16 cellular contexts compared by ENCODE assay signal in genomic region chr2:228590681-228591080, GRCh38.
A peak's percentile ranks its signal among the peaks of the same experiment; 100 is the strongest.
DNase-seq lines count a peak whose midpoint lies in the region; ATAC-seq, FAIRE-seq and TF ChIP-seq lines count a peak whose summit lies in the region.
"Had no signal": no experiment of that assay in that cellular context is flagged by ENCODE, and none has a peak within 500 bp of the region (broad histone marks: within the 10 kb centered on the region; RNA-seq: fewer than 3 reads in every experiment).

No MANE protein-coding gene starts in this region.

- peak; percentile 82 for ATAC-seq in GM21723 (IDR thresholded peaks at IDR 0.05; ENCODE audit: unreplicated experiment)
- peak; percentile 98 for ATAC-seq in HG03097 (IDR thresholded peaks at IDR 0.05; ENCODE audit: low FRiP score, unreplicated experiment)
- ATAC-seq in GM12878, result peak; percentile 97
- ATAC-seq: Panc1 had no signal

- H2AFZ ChIP-seq in GM12878 (ENCODE audit: control insufficient read depth, low read depth, low read length) (no peak overlapping the region), mesenchymal stem cell (ENCODE audit: low read depth, low read length) (no peak overlapping the region)

- CTCF ChIA-PET in GM12878 (lab: Yijun Ruan, JAX), result interaction anchor here (1.0 to 1.3 kb wide), 2 partner anchors 19 to 30 kb away, joined by 3 to 5 read pairs; no protein-coding TSS in a partner anchor

- no peak for TF ChIP-seq RAD21 in GM12878 (IDR thresholded peaks at IDR 0.05; ENCODE audit: insufficient read depth, low read depth, low read length)

- no peak overlapping the region for H3K4me3 ChIP-seq in GM12878
- no peak overlapping the region for H3K4me3 ChIP-seq in mesenchymal stem cell (ENCODE audit: insufficient read depth in 1 of 2, low read depth in 1 of 2, low read length in 2 of 2)

- no peak for TF ChIP-seq CTCF in GM12878 (IDR thresholded peaks at IDR 0.05 in 2 of 3, conservative IDR thresholded peaks at IDR 0.05 in 1 of 3; ENCODE audit: control insufficient read depth in 2 of 3, extremely low read depth in 1 of 3, insufficient read depth in 1 of 3, low read depth in 3 of 3, low read length in 3 of 3)

- no peak overlapping the region for H3K14ac ChIP-seq in mesenchymal stem cell (ENCODE audit: low read length in 2 of 2)

- H3K4me1 ChIP-seq in GM12878 (ENCODE audit: control insufficient read depth, insufficient read depth, low read length) (peaks cover 6% of the 10 kb centered on the region; the same call in 1 of the 2 replicates), mesenchymal stem cell (ENCODE audit: control insufficient read depth, insufficient read depth, low read depth, low read length) (no peaks in the 10 kb centered on the region)

- FAIRE-seq in GM12878 (lab: Jason Lieb, UNC), result peak; percentile 89
- FAIRE-seq: D721Med had no signal

- no peak overlapping the region for H4K91ac ChIP-seq in mesenchymal stem cell (ENCODE audit: low read length)

- SMC1A ChIA-PET in GM12878 (lab: Charles Lee; ENCODE audit: uncharacterized antibody, unreplicated experiment), result interaction anchor here (0.7 to 2.0 kb wide), 8 partner anchors 8 to 64 kb away, joined by 3 to 7 read pairs (median 4); no protein-coding TSS in a partner anchor

- RAD21 ChIA-PET in GM12878 (lab: Charles Lee; ENCODE audit: unreplicated experiment), result interaction anchor here (1.3 to 1.9 kb wide), 2 partner anchors 15 to 22 kb away, joined by 3 to 8 read pairs; no protein-coding TSS in a partner anchor

- TF ChIP-seq EP300 in GM12878 (IDR thresholded peaks at IDR 0.05; ENCODE audit: borderline replicate concordance in 1 of 2, control insufficient read depth in 1 of 2, low read depth in 2 of 2, low read length in 2 of 2), result peak; percentile 70 to 88

- WGBS in GM12878 (ENCODE audit: insufficient coverage, insufficient replicate concordance, low lambda C conversion rate, missing lambda C conversion rate), result 22% methylated on average over 2 of the region's 2 CpGs
- WGBS in mesenchymal stem cell, result 73% methylated on average over 2 of the region's 2 CpGs

- no peaks in the 10 kb centered on the region for H3K79me1 ChIP-seq in mesenchymal stem cell (replicated peaks; ENCODE audit: low read length, poor library complexity, severe bottlenecking)

- POLR2A ChIA-PET in GM12878 (lab: Charles Lee), result no interaction called here

- no peak for TF ChIP-seq POLR2A in GM12878 (IDR thresholded peaks at IDR 0.05; ENCODE audit: low read depth, low read length)

- no peaks in the 10 kb centered on the region for H4K20me1 ChIP-seq in GM12878 (ENCODE audit: control insufficient read depth, insufficient read depth)

- H2AK5ac ChIP-seq in mesenchymal stem cell (ENCODE audit: low read length, severe bottlenecking), result no peak overlapping the region

- peaks cover 22% of the 10 kb centered on the region for H3K9me3 Mint-ChIP-seq in activated T-helper 2 cell treated with anti-CD3 and anti-CD28 coated beads, Interferon-gamma antibody, Interleukin-2, Interleukin-4, amounts not matched to agents 10 μg/mL and 5 μg/mL and 100 μg/mL, durations not matched to agents 14 hours and 24 hours and 36 hours

- no peak overlapping the region for H3K4me3 Mint-ChIP-seq in activated T-helper 2 cell treated with anti-CD3 and anti-CD28 coated beads, Interferon-gamma antibody, Interleukin-2, Interleukin-4, amounts not matched to agents 10 μg/mL and 5 μg/mL and 100 μg/mL, durations not matched to agents 14 hours and 24 hours and 36 hours (ENCODE audit: low read depth)
- H3K4me3 Mint-ChIP-seq: dendritic cell treated with granulocyte-macrophage colony-stimulating factor and Interleukin-4, amounts not matched to agents 40 ng/mL and 50 ng/mL, for 4 days had no signal

- DNase-seq in NCI-H748 (lab: John Stamatoyannopoulos, UW; ENCODE audit: unreplicated experiment), result peak; percentile 13
- DNase-seq in NCI-H748 treated with DMSO at 0.1 percent for 48 hours (lab: John Stamatoyannopoulos, UW), result no peak
- DNase-seq in GM12878 (ENCODE audit: low read depth, low spot score), result peak; percentile 84
- no peak for DNase-seq in mesenchymal stem cell
- DNase-seq in NCI-H446 treated with DMSO at 0.1 percent for 48 hours (lab: John Stamatoyannopoulos, UW), result no peak
- DNase-seq in activated T-helper 2 cell treated with anti-CD3 and anti-CD28 coated beads, Interferon-gamma antibody, Interleukin-2, Interleukin-4, amounts not matched to agents 10 μg/mL and 5 μg/mL and 100 μg/mL, durations not matched to agents 14 hours and 24 hours and 36 hours (ENCODE audit: low spot score), result no peak
- DNase-seq: glutamatergic neuron; IMR-90; NCI-H1694 treated with DMSO at 0.1 percent for 48 hours; stimulated activated naive CD4-positive, alpha-beta T cell treated with Interleukin-2 at 50 U/mL for 16 hours had no signal

- no TSS peak for BruUV-seq in GM12878 (replicated peaks; lab: Mats Ljungman, UMichigan)

- no peak overlapping the region for H4K8ac ChIP-seq in mesenchymal stem cell (ENCODE audit: low read length)

- no peaks in the 10 kb centered on the region for H3K9me3 ChIP-seq in GM12878 (replicated peaks; ENCODE audit: control insufficient read depth, insufficient read depth, low read length)
- H3K9me3 ChIP-seq in mesenchymal stem cell (ENCODE audit: control insufficient read depth, low read length), result no peaks in the 10 kb centered on the region
- H3K9me3 ChIP-seq: neutrophil had no signal

- H3K4ac ChIP-seq in mesenchymal stem cell (ENCODE audit: low read depth in 1 of 2, low read length in 2 of 2), result no peak overlapping the region

- no peak overlapping the region for H2BK120ac ChIP-seq in mesenchymal stem cell (ENCODE audit: low read depth, low read length)

- no peak overlapping the region for H3K18ac ChIP-seq in mesenchymal stem cell (ENCODE audit: low read depth in 1 of 2, low read length in 2 of 2)

- in situ Hi-C loops in GM12878 (cut with MboI), result no loop called here

- no peaks in the 10 kb centered on the region for H3K4me1 Mint-ChIP-seq in activated T-helper 2 cell treated with anti-CD3 and anti-CD28 coated beads, Interferon-gamma antibody, Interleukin-2, Interleukin-4, amounts not matched to agents 10 μg/mL and 5 μg/mL and 100 μg/mL, durations not matched to agents 14 hours and 24 hours and 36 hours (ENCODE audit: low read depth)

- H2BK15ac ChIP-seq in mesenchymal stem cell (ENCODE audit: low read depth, poor library complexity, severe bottlenecking), result no peak overlapping the region

- H3K27ac Mint-ChIP-seq in activated T-helper 2 cell treated with anti-CD3 and anti-CD28 coated beads, Interferon-gamma antibody, Interleukin-2, Interleukin-4, amounts not matched to agents 10 μg/mL and 5 μg/mL and 100 μg/mL, durations not matched to agents 14 hours and 24 hours and 36 hours, result no peak overlapping the region
- H3K27ac Mint-ChIP-seq: dendritic cell treated with granulocyte-macrophage colony-stimulating factor and Interleukin-4, amounts not matched to agents 40 ng/mL and 50 ng/mL, for 4 days had no signal

- H3K27ac ChIP-seq in GM12878 (ENCODE audit: control insufficient read depth, insufficient read depth) (no peak overlapping the region; the same call in 1 of the 2 replicates), mesenchymal stem cell (ENCODE audit: low read length, poor library complexity, severe bottlenecking) (no peak overlapping the region)
- H3K27ac ChIP-seq: neutrophil had no signal

- intact Hi-C loops in GM12878 (cut with micrococcal nuclease; ENCODE audit: unreplicated experiment), result loop anchor here (10.0 kb wide), 1 partner anchor 806 kb away; no protein-coding TSS in a partner anchor
- intact Hi-C loops in activated T-helper 2 cell treated with anti-CD3 and anti-CD28 coated beads, Interferon-gamma antibody, Interleukin-2, Interleukin-4, amounts not matched to agents 10 μg/mL and 5 μg/mL and 100 μg/mL, durations not matched to agents 14 hours and 24 hours and 36 hours (cut with micrococcal nuclease), result no loop called here

- no peaks in the 10 kb centered on the region for H3K27me3 ChIP-seq in GM12878 (replicated peaks in 1 of 2; ENCODE audit: control insufficient read depth in 2 of 2, insufficient read depth in 2 of 2, low read length in 1 of 2)
- no peaks in the 10 kb centered on the region for H3K27me3 ChIP-seq in mesenchymal stem cell (ENCODE audit: control insufficient read depth in 1 of 2, insufficient read depth in 1 of 2, low read length in 2 of 2)
- H3K27me3 ChIP-seq: neutrophil had no signal

- H3K79me2 ChIP-seq in GM12878 (ENCODE audit: control insufficient read depth, insufficient read depth, low read length), result no peaks in the 10 kb centered on the region

- H3K9ac ChIP-seq in GM12878 (ENCODE audit: control insufficient read depth, insufficient read depth, low read length) (no peak overlapping the region), mesenchymal stem cell (ENCODE audit: low read length) (no peak overlapping the region)

- H2BK12ac ChIP-seq in mesenchymal stem cell (ENCODE audit: low read length in 2 of 2), result no peak overlapping the region

- H3K27me3 Mint-ChIP-seq in activated T-helper 2 cell treated with anti-CD3 and anti-CD28 coated beads, Interferon-gamma antibody, Interleukin-2, Interleukin-4, amounts not matched to agents 10 μg/mL and 5 μg/mL and 100 μg/mL, durations not matched to agents 14 hours and 24 hours and 36 hours (ENCODE audit: low read depth), result no peaks in the 10 kb centered on the region
- H3K27me3 Mint-ChIP-seq: dendritic cell treated with granulocyte-macrophage colony-stimulating factor and Interleukin-4, amounts not matched to agents 40 ng/mL and 50 ng/mL, for 4 days had no signal

- H3K36me3 Mint-ChIP-seq in activated T-helper 2 cell treated with anti-CD3 and anti-CD28 coated beads, Interferon-gamma antibody, Interleukin-2, Interleukin-4, amounts not matched to agents 10 μg/mL and 5 μg/mL and 100 μg/mL, durations not matched to agents 14 hours and 24 hours and 36 hours (ENCODE audit: low read depth), result no peaks in the 10 kb centered on the region

- no peaks in the 10 kb centered on the region for H3K36me3 ChIP-seq in GM12878 (ENCODE audit: control insufficient read depth in 2 of 2, insufficient read depth in 2 of 2, low read length in 1 of 2)
- H3K36me3 ChIP-seq in mesenchymal stem cell (ENCODE audit: control insufficient read depth in 1 of 2, insufficient read depth in 2 of 2, low read depth in 1 of 2, low read length in 2 of 2), result no peaks in the 10 kb centered on the region
- H3K36me3 ChIP-seq: neutrophil had no signal

- no peak overlapping the region for H2BK5ac ChIP-seq in mesenchymal stem cell (ENCODE audit: low read depth, low read length, poor library complexity, severe bottlenecking)

- H3K4me2 ChIP-seq in GM12878 (ENCODE audit: control insufficient read depth, insufficient read depth) (no peak overlapping the region), mesenchymal stem cell (ENCODE audit: low read length, poor library complexity, severe bottlenecking) (no peak overlapping the region)

- no peak overlapping the region for H3K23ac ChIP-seq in mesenchymal stem cell (ENCODE audit: low read length in 2 of 2)

Comparison
In these comparisons a context has a peak if more than half of its experiments do, and no peak if none do; other contexts are left out.
1. DNase-seq: peak in NCI-H748 (single experiment) and GM12878 (single experiment); none in NCI-H748 treated with DMSO at 0.1 percent for 48 hours (single experiment), mesenchymal stem cell (single experiment), NCI-H446 treated with DMSO at 0.1 percent for 48 hours (single experiment) and activated T-helper 2 cell treated with anti-CD3 and anti-CD28 coated beads, Interferon-gamma antibody, Interleukin-2, Interleukin-4, amounts not matched to agents 10 μg/mL and 5 μg/mL and 100 μg/mL, durations not matched to agents 14 hours and 24 hours and 36 hours (single experiment).
2. Peak in every context shown above with its lines, with median percentiles within 50 percentile points of each other: ATAC-seq.